Comparison of ENCODE assay signal across 1 cellular context in the genomic region with DNA sequence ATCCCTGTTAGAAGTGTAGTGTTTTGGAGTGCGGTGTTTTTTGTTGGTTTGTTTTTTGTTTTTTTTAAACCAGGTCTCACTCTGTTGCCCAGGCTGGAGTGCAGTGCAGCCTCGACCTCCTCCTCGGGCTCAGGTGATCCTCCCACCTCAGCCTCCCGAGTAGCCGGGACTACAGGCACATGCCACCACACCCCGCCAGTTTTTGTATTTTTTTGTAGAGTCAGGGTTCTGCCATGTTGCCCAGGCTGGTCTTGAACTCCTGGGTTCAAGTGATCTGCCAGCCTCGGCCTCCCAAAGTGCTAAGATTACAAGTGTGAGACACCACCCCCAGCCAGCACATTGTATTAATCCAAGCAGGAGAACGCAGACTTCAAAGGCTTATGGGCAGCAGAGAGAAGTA.
TF ChIP-seq lines count a peak whose summit lies in the region.

No MANE protein-coding gene starts in this region.

TF ChIP-seq in H1, 55 proteins besides CTCF, POLR2A, EP300 and RAD21:
- TF ChIP-seq BACH1 (IDR thresholded peaks at IDR 0.05; ENCODE audit: low read length) (no peak), HDAC6 (IDR thresholded peaks at IDR 0.05; ENCODE audit: low read depth, low read length) (no peak), RNF2 (IDR thresholded peaks at IDR 0.05; ENCODE audit: borderline replicate concordance, low read depth, low read length, missing control alignments, poor library complexity, severe bottlenecking) (no peak), TBP (IDR thresholded peaks at IDR 0.05; ENCODE audit: low read depth, low read length) (no peak)
